8 cellular contexts compared by ENCODE assay signal in the genomic region with DNA sequence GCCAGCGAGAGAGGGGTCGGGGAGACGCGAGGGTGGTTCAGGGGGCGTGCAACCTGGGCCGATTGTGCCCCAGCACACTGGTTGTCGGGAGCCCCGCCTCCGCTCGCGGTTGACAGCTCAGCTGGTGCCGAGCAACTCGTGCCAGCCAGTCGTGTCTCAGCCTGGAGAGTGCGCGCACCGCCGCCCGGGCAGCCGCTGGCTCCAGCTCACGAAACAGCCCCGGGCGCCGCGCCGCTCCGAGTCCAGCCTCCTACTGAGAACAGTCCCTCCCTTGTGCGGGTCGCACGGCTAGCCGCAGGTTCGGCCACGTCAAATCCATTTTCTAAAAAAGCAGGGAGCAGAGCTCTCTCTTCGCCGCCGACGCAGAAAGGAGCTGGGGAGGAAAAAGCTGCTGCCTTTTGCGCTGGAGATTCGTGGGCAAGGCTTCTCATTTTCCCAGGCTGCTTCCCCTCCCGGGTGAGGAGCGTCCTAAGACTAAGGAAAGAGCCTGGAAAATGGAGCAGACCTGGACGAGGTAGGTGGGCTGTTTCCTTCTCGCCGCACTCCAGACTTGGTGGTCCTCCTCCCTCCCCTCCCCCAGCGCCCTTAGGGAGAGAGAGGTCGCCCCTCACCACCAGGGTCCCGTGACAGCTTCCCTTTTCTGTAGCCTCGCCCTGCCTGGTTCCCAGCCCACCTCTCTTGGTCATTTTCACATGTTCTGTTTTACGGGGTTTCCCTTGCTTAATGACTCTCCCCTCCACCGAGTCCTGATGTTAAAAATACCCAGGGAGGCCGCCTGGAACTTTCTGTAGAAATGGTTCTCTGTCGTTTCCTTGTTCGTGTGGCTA. TPM values are rescaled to one million over a fixed set of nuclear protein-coding genes. Genes with fewer than 3 reads are reported as not detected.
DNase-seq lines count a peak whose midpoint lies in the region; ATAC-seq, FAIRE-seq and TF ChIP-seq lines count a peak whose summit lies in the region.
"Not testable (repeated sequence)": the region's sequence is repeated elsewhere in the genome, so short reads cannot be mapped to it uniquely, and the experiment has no call there.

No MANE protein-coding gene starts in this region.

- not testable (repeated sequence) for H3K9me3 ChIP-seq in A549; T-helper 17 cell (ENCODE audit: control insufficient read depth, low read length, poor library complexity, severe bottlenecking); left lung; psoas muscle

- not testable (repeated sequence) for H3K4me1 ChIP-seq in A549, left lung, psoas muscle

- H3K9me3 Mint-ChIP-seq in activated naive CD8-positive, alpha-beta T cell treated with anti-CD3 and anti-CD28 coated beads, Interleukin-2, amount 50 U/mL, for 24 hours: not testable (repeated sequence)

- not testable (repeated sequence) for DNase-seq in A549 (ENCODE audit: low read depth in 1 of 2, low spot score in 1 of 2); activated naive CD8-positive, alpha-beta T cell treated with anti-CD3 and anti-CD28 coated beads, Interleukin-2, amount 50 U/mL, for 24 hours; fibroblast of the aortic adventitia (ENCODE audit: low read depth); left lung
- DNase-seq in T-helper 17 cell (peak in 1 of 3 donors; percentile 3), psoas muscle (peak in 1 of 2 donors; percentile 12)

- H3K36me3 Mint-ChIP-seq in T-helper 17 cell (ENCODE audit: low read depth); activated naive CD8-positive, alpha-beta T cell treated with anti-CD3 and anti-CD28 coated beads, Interleukin-2, amount 50 U/mL, for 24 hours (ENCODE audit: low read depth): not testable (repeated sequence)

- intact Hi-C loops in left lung (cut with DNase I); psoas muscle (cut with DNase I): not testable (repeated sequence)

- not testable (repeated sequence) for TF ChIP-seq RAD21 in A549 (conservative IDR thresholded peaks at IDR 0.05 in 1 of 2, IDR thresholded peaks at IDR 0.05 in 1 of 2)

- TF ChIP-seq POLR2A in A549 (IDR thresholded peaks at IDR 0.05; ENCODE audit: low read length): not testable (repeated sequence)

- H3K27me3 Mint-ChIP-seq in T-helper 17 cell; activated naive CD8-positive, alpha-beta T cell treated with anti-CD3 and anti-CD28 coated beads, Interleukin-2, amount 50 U/mL, for 24 hours: not testable (repeated sequence)

- CTCF ChIA-PET in A549 (lab: Yijun Ruan, JAX): not testable (repeated sequence)

- not testable (repeated sequence) for H3K27me3 ChIP-seq in left lung; psoas muscle (ENCODE audit: insufficient read depth in 3 of 3, low read length in 2 of 3)

- 0% methylated on average over 3 of the region's 53 CpGs for WGBS in A549 (ENCODE audit: missing lambda C conversion rate)
- WGBS in psoas muscle, 3 donors: 0% methylated on average over 2 to 14 of the region's 53 CpGs; no CpG with 5 or more reads in 1 of the 3 donors

- not testable (repeated sequence) for H3K4me3 Mint-ChIP-seq in T-helper 17 cell; activated naive CD8-positive, alpha-beta T cell treated with anti-CD3 and anti-CD28 coated beads, Interleukin-2, amount 50 U/mL, for 24 hours

- H3K36me3 ChIP-seq in left lung; psoas muscle (ENCODE audit: insufficient read depth in 1 of 2, low read depth in 1 of 2): not testable (repeated sequence)

- not testable (repeated sequence) for H3K4me1 Mint-ChIP-seq in T-helper 17 cell; activated naive CD8-positive, alpha-beta T cell treated with anti-CD3 and anti-CD28 coated beads, Interleukin-2, amount 50 U/mL, for 24 hours

- ATAC-seq in A549: peak; percentile 86 to 93; a peak in 5 of 6 replicates
- ATAC-seq in GM18907 (IDR thresholded peaks at IDR 0.05; ENCODE audit: unreplicated experiment): peak; percentile 65
- ATAC-seq in HG02798 (IDR thresholded peaks at IDR 0.05; ENCODE audit: poor library complexity, unreplicated experiment): peak; percentile 69
- ATAC-seq in T-helper 17 cell: peak; percentile 99
- ATAC-seq in activated naive CD8-positive, alpha-beta T cell treated with anti-CD3 and anti-CD28 coated beads, Interleukin-2, amount 50 U/mL, for 24 hours: peak; percentile 97
- ATAC-seq in left lung: peak; percentile 100
- peak; percentile 94 to 97 (median 95) for ATAC-seq in psoas muscle

- H3K27ac Mint-ChIP-seq in T-helper 17 cell; activated naive CD8-positive, alpha-beta T cell treated with anti-CD3 and anti-CD28 coated beads, Interleukin-2, amount 50 U/mL, for 24 hours: not testable (repeated sequence)

- not testable (repeated sequence) for FAIRE-seq in A549 (lab: Jason Lieb, UNC)

- POLR2A ChIA-PET in A549 (lab: Yijun Ruan, JAX): not testable (repeated sequence)

- not testable (repeated sequence) for H3K4me3 ChIP-seq in A549, left lung
- peak overlapping the region; percentile 50 for H3K4me3 ChIP-seq in fibroblast of the aortic adventitia (ENCODE audit: low read depth, low read length)
- peak overlapping the region; percentile 41 for H3K4me3 ChIP-seq in psoas muscle

- H3K4me2 ChIP-seq in A549: not testable (repeated sequence)

- not testable (repeated sequence) for H3K27ac ChIP-seq in A549, left lung, psoas muscle

- TF ChIP-seq EP300 in A549 (IDR thresholded peaks at IDR 0.05): not testable (repeated sequence)

- not testable (repeated sequence) for TF ChIP-seq CTCF in A549 (IDR thresholded peaks at IDR 0.05); fibroblast of the aortic adventitia (IDR thresholded peaks at IDR 0.05; ENCODE audit: insufficient read depth, low read length); left lung (IDR thresholded peaks at IDR 0.05); psoas muscle (IDR thresholded peaks at IDR 0.05)

RNA-seq across cellular contexts. Expression of a gene that starts 56.7 kb away (rescaled TPM):
- polyA plus RNA-seq in A549 (2011; rRNA removed): 14.7 and 17.7 TPM in 2 replicates
- 3.2 and 3.5 TPM in 2 replicates for polyA plus RNA-seq in A549 (2012; cell fraction: cytosol; rRNA removed)
- 2.1 and 3.8 TPM in 2 replicates for polyA plus RNA-seq in A549 (2012; cell fraction: nucleus; rRNA removed)
- 10.3 to 12.0 TPM (median 11.2 TPM) in 3 replicates for polyA plus RNA-seq in A549 (2017; fragmentation: RNase III; extraction: RNeasy Plus Mini Kit Qiagen cat#74134 plus additional on column Dnase treatment)
- polyA minus RNA-seq in A549 (2011; rRNA and poly(A)+ RNA removed): 8.9 and 9.2 TPM in 2 replicates
- total RNA-seq in T-helper 17 cell: 10 to 100 TPM; 24.2 to 28.4 TPM
- total RNA-seq in fibroblast of the aortic adventitia (ENCODE audit: low replicate concordance): 23.5 and 70.3 TPM in 2 replicates
- 10 to 100 TPM; 35.8 to 36.1 TPM for total RNA-seq in left lung
- total RNA-seq in psoas muscle: 10 to 100 TPM; 14.7 to 24.4 (median 24.1) TPM
- 10 to 100 TPM; 14.2 to 26.9 (median 20.6) TPM for polyA plus RNA-seq in psoas muscle
